In genomic region chr6:118620202-118620601, GRCh38 we compare ENCODE assay signal across 29 cellular contexts.
"Had no signal": no experiment of that assay in that cellular context is flagged by ENCODE, and none has a peak within 500 bp of the region (broad histone marks: within the 10 kb centered on the region; RNA-seq: fewer than 3 reads in every experiment).

No MANE protein-coding gene starts in this region.

- H3K27me3 Mint-ChIP-seq: stimulated activated naive B cell treated with anti-CD40 and anti-IgM and Interleukin-4, amounts not matched to agents 10 μg/mL and 1 μg/mL and 100 μg/mL, for 72 hours had no signal

- H3K36me3 Mint-ChIP-seq: natural killer cell had no signal

- H3K36me3 ChIP-seq: left lung, neural progenitor cell, neutrophil, stomach, thyroid gland, transverse colon, upper lobe of left lung, vagina had no signal

- H3K27me3 ChIP-seq: left lung, neural progenitor cell, neutrophil, stomach, testis, thyroid gland, transverse colon, upper lobe of left lung, vagina had no signal

- H3K4me1 Mint-ChIP-seq: neural progenitor cell had no signal

- DNase-seq: hippocampal formation; kidney glomerular epithelial cell; left cardiac atrium; left lung; midbrain; mucosa of descending colon; natural killer cell; nephron progenitor cell; occipital lobe; retina; right cardiac atrium; stimulated activated CD4-positive, alpha-beta T cell treated with anti-CD3 and anti-CD28 coated beads, Interleukin-12 subunit alpha, Interleukin-12 subunit beta, amount 100 ng/mL, for 4 hours; stimulated activated CD4-positive, alpha-beta T cell treated with anti-CD3 and anti-CD28 coated beads, Interleukin-15, amount 100 ng/mL, for 24 hours; stimulated activated CD4-positive, alpha-beta T cell treated with anti-CD3 and anti-CD28 coated beads, Interleukin-2, amount 100 ng/mL, for 24 hours; stimulated activated CD4-positive, alpha-beta T cell treated with anti-CD3 and anti-CD28 coated beads, Interleukin-4, amount 100 ng/mL, for 1 hour; stimulated activated naive B cell treated with anti-CD40 and anti-IgM and Interleukin-4, amounts not matched to agents 10 μg/mL and 1 μg/mL and 100 μg/mL, for 72 hours; stimulated activated naive CD8-positive, alpha-beta T cell treated with anti-CD3 and anti-CD28 coated beads, Interleukin-15, Interleukin-2, amounts not matched to agents 100 U/mL and 50 U/mL, for 24 hours; stomach; testis; thyroid gland; transverse colon; upper lobe of left lung had no signal

- H3K9me3 Mint-ChIP-seq: natural killer cell; stimulated activated naive B cell treated with anti-CD40 and anti-IgM and Interleukin-4, amounts not matched to agents 10 μg/mL and 1 μg/mL and 100 μg/mL, for 72 hours had no signal

- H3K4me3 ChIP-seq: left lung, lung, mucosa of descending colon, neural progenitor cell, skin epidermis, stomach, testis, thyroid gland, transverse colon, upper lobe of left lung, vagina had no signal

- H3K4me3 Mint-ChIP-seq: natural killer cell; nephron progenitor cell; neural progenitor cell; stimulated activated naive B cell treated with anti-CD40 and anti-IgM and Interleukin-4, amounts not matched to agents 10 μg/mL and 1 μg/mL and 100 μg/mL, for 72 hours had no signal

- H3K4me1 ChIP-seq: neural progenitor cell, parathyroid adenoma, thyroid gland, transverse colon had no signal

- H3K9me3 ChIP-seq: left lung, mucosa of descending colon, neutrophil, stomach, testis, thyroid gland, transverse colon, upper lobe of left lung, vagina had no signal

- H3K27ac Mint-ChIP-seq: neural progenitor cell; stimulated activated naive B cell treated with anti-CD40 and anti-IgM and Interleukin-4, amounts not matched to agents 10 μg/mL and 1 μg/mL and 100 μg/mL, for 72 hours had no signal

- ATAC-seq: left cardiac atrium; left lung; mucosa of descending colon; natural killer cell; right cardiac atrium; sciatic nerve; stimulated activated naive B cell treated with anti-CD40 and anti-IgM and Interleukin-4, amounts not matched to agents 10 μg/mL and 1 μg/mL and 100 μg/mL, for 72 hours; stimulated activated naive CD8-positive, alpha-beta T cell treated with anti-CD3 and anti-CD28 coated beads, Interleukin-15, Interleukin-2, amounts not matched to agents 100 U/mL and 50 U/mL, for 24 hours had no signal

- H3K27ac ChIP-seq: left lung, neural progenitor cell, neutrophil, parathyroid adenoma, skin epidermis, testis, thyroid gland, transverse colon, upper lobe of left lung, vagina had no signal
